Comparison of ENCODE assay signal across 9 cellular contexts in the genomic region with DNA sequence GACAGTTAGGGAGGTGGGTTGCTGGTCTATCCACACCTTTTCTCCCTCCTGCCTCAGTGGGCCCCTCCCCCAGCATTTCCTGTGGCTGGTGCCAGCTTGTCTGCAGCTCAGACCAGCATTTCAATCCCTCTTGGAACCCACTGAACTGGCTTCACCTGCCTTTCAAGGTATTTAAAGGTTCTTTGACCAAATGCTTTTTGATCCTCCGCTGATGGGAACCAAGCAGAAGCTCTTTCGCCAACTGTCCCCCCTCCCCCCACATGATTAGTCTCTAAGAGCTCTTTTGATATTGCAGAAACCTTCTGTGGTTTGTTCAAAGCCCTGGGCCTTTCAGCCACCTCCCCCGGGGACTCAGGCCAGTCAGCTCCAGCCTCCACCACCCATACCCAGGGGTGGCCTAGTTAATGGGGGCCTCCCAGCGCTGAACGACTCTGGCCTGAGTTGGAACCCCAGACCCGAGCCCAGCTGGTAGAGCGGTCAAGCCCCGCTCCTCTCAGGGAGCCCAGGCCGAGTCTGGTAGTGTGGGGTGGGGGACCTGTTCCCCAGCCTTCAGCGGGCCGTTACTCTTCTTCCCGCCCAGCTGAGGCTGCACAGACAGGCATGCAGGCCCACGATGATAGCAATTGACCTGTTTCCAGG. TPM values are rescaled to one million over a fixed set of nuclear protein-coding genes. Genes with fewer than 3 reads are reported as not detected.
DNase-seq lines count a peak whose midpoint lies in the region; ATAC-seq and TF ChIP-seq lines count a peak whose summit lies in the region.
"Had no signal": no experiment of that assay in that cellular context is flagged by ENCODE, and none has a peak within 500 bp of the region (broad histone marks: within the 10 kb centered on the region; RNA-seq: fewer than 3 reads in every experiment).

No MANE protein-coding gene starts in this region.

- no peak overlapping the region for H3K27ac Mint-ChIP-seq in activated CD4-positive, alpha-beta memory T cell treated with anti-CD3 and anti-CD28 coated beads for 36 hours
- H3K27ac Mint-ChIP-seq: dendritic cell treated with granulocyte-macrophage colony-stimulating factor and Interleukin-4, amounts not matched to agents 40 ng/mL and 50 ng/mL, for 4 days had no signal

- no peaks in the 10 kb centered on the region for H3K36me3 Mint-ChIP-seq in activated CD4-positive, alpha-beta memory T cell treated with anti-CD3 and anti-CD28 coated beads for 36 hours

- no peak for ATAC-seq in thoracic aorta (ENCODE audit: insufficient number of reproducible peaks, low FRiP score, low read depth)
- no peak for ATAC-seq in GM19395 (IDR thresholded peaks at IDR 0.05; ENCODE audit: unreplicated experiment)
- ATAC-seq in HG02623 (IDR thresholded peaks at IDR 0.05; ENCODE audit: unreplicated experiment), result no peak

- DNase-seq in NCI-H146 (lab: John Stamatoyannopoulos, UW), result peak; percentile 17
- DNase-seq in NCI-H146 treated with DMSO at 0.1 percent for 48 hours (lab: John Stamatoyannopoulos, UW; ENCODE audit: unreplicated experiment), result no peak
- DNase-seq in NT2/D1 (ENCODE audit: low read depth, low spot score), result no peak
- DNase-seq in thoracic aorta (ENCODE audit: low spot score), result no peak
- no peak for DNase-seq in activated CD4-positive, alpha-beta memory T cell treated with anti-CD3 and anti-CD28 coated beads for 36 hours

- peak overlapping the region; percentile 79 for H3K9ac ChIP-seq in NT2/D1 (ENCODE audit: insufficient read length, low read depth)
- no peak overlapping the region for H3K9ac ChIP-seq in iPS-18a (ENCODE audit: low read length)

- no peak for TF ChIP-seq CTCF in thoracic aorta (IDR thresholded peaks at IDR 0.05)

- H3K27me3 ChIP-seq in NT2/D1 (ENCODE audit: insufficient read depth, insufficient read length) (peaks cover 59% of the 10 kb centered on the region), iPS-18a (ENCODE audit: control insufficient read depth, insufficient read depth, low read length) (peaks cover 48% of the 10 kb centered on the region), thoracic aorta (replicated peaks; ENCODE audit: insufficient read depth) (no peaks in the 10 kb centered on the region)

- H3K27me3 Mint-ChIP-seq in activated CD4-positive, alpha-beta memory T cell treated with anti-CD3 and anti-CD28 coated beads for 36 hours, result peaks cover 20% of the 10 kb centered on the region

- peaks cover 13% of the 10 kb centered on the region for H3K4me1 Mint-ChIP-seq in activated CD4-positive, alpha-beta memory T cell treated with anti-CD3 and anti-CD28 coated beads for 36 hours (ENCODE audit: low read depth)

- intact Hi-C loops in activated CD4-positive, alpha-beta memory T cell treated with anti-CD3 and anti-CD28 coated beads for 36 hours (cut with micrococcal nuclease), result no loop called here

- H3K9me3 ChIP-seq in NT2/D1 (ENCODE audit: insufficient read depth, low read length) (no peaks in the 10 kb centered on the region), iPS-18a (ENCODE audit: control insufficient read depth, low read depth, low read length) (no peaks in the 10 kb centered on the region), thoracic aorta (no peaks in the 10 kb centered on the region)

- no peaks in the 10 kb centered on the region for H3K36me3 ChIP-seq in NT2/D1 (ENCODE audit: insufficient read depth, insufficient read length, low read length)
- H3K36me3 ChIP-seq in iPS-18a (ENCODE audit: control insufficient read depth, low read depth, low read length), result no peaks in the 10 kb centered on the region
- no peaks in the 10 kb centered on the region for H3K36me3 ChIP-seq in thoracic aorta

- no peak overlapping the region for H3K4me3 Mint-ChIP-seq in activated CD4-positive, alpha-beta memory T cell treated with anti-CD3 and anti-CD28 coated beads for 36 hours
- H3K4me3 Mint-ChIP-seq: dendritic cell treated with granulocyte-macrophage colony-stimulating factor and Interleukin-4, amounts not matched to agents 40 ng/mL and 50 ng/mL, for 4 days had no signal

- H3K27ac ChIP-seq in iPS-18a (ENCODE audit: low read length) (no peak overlapping the region), thoracic aorta (no peak overlapping the region)

- POLR2A ChIA-PET in activated CD4-positive, alpha-beta memory T cell treated with anti-CD3 and anti-CD28 coated beads for 36 hours (lab: Charles Lee), result no interaction called here

- H3K9me3 Mint-ChIP-seq in activated CD4-positive, alpha-beta memory T cell treated with anti-CD3 and anti-CD28 coated beads for 36 hours, result no peaks in the 10 kb centered on the region
- H3K9me3 Mint-ChIP-seq: dendritic cell treated with granulocyte-macrophage colony-stimulating factor and Interleukin-4, amounts not matched to agents 40 ng/mL and 50 ng/mL, for 4 days had no signal

- H3K4me3 ChIP-seq in NT2/D1 (ENCODE audit: insufficient read length, low read depth), result peak overlapping the region; percentile 49
- H3K4me3 ChIP-seq in iPS-18a (ENCODE audit: low read length), result peak overlapping the region; percentile 61
- peak overlapping the region; percentile 83 for H3K4me3 ChIP-seq in thoracic aorta

- peaks cover 12% of the 10 kb centered on the region for H3K4me1 ChIP-seq in NT2/D1 (ENCODE audit: insufficient read depth, insufficient read length)
- H3K4me1 ChIP-seq in iPS-18a (ENCODE audit: control insufficient read depth, low read depth, low read length), result peaks cover 15% of the 10 kb centered on the region
- peaks cover 9 to 20% of the 10 kb centered on the region in 2 donors for H3K4me1 ChIP-seq in thoracic aorta (ENCODE audit: control insufficient read depth in 1 of 2, low read depth in 2 of 2)

- CTCF ChIA-PET in activated CD4-positive, alpha-beta memory T cell treated with anti-CD3 and anti-CD28 coated beads for 36 hours (lab: Charles Lee), result interaction anchor here (1.7 to 3.5 kb wide), 5 partner anchors 52 to 147 kb away, joined by 3 to 13 read pairs (median 6); no protein-coding TSS in a partner anchor

RNA-seq across cellular contexts. Expression of a gene that starts 6.0 kb away (rescaled TPM):
- total RNA-seq in thoracic aorta, result 1 to 10 TPM in 1 of 2 donors, not detected in 1; 2.6 TPM
- total RNA-seq in activated CD4-positive, alpha-beta memory T cell treated with anti-CD3 and anti-CD28 coated beads for 36 hours, result not detected
